Comparison of ENCODE assay signal across 18 cellular contexts in genomic region chr6:22830463-22830862, GRCh38.
DNase-seq lines count a peak whose midpoint lies in the region; ATAC-seq, FAIRE-seq and TF ChIP-seq lines count a peak whose summit lies in the region.
"Had no signal": no experiment of that assay in that cellular context is flagged by ENCODE, and none has a peak within 500 bp of the region (broad histone marks: within the 10 kb centered on the region; RNA-seq: fewer than 3 reads in every experiment).

No MANE protein-coding gene starts in this region.

- peak overlapping the region; percentile 27 for H2BK12ac ChIP-seq in trophoblast cell (ENCODE audit: low read length)

- H3K4me1 ChIP-seq in HEK293 (ENCODE audit: control insufficient read depth, insufficient read depth, low read length) (peaks cover 16% of the 10 kb centered on the region), trophoblast cell (ENCODE audit: control insufficient read depth in 1 of 2, insufficient read depth in 2 of 2, low read length in 2 of 2) (peaks cover 0 to 3% of the 10 kb centered on the region in 2 experiments)
- no peaks in the 10 kb centered on the region for H3K4me1 ChIP-seq in CD8-positive, alpha-beta memory T cell (ENCODE audit: insufficient read depth, low read length)

- FAIRE-seq in bronchial epithelial cell (lab: Jason Lieb, UNC) (no peak), H54 (lab: Jason Lieb, UNC) (no peak)
- FAIRE-seq: GM12891, HepG2 had no signal

- H2AFZ ChIP-seq in trophoblast cell (ENCODE audit: insufficient read depth, low read length, poor library complexity): no peak overlapping the region
- H2AFZ ChIP-seq: GM23338 had no signal

- POLR2A ChIA-PET in HEK293 (lab: Yijun Ruan, JAX): no interaction called here
- POLR2A ChIA-PET in CD8-positive, alpha-beta memory T cell (lab: Charles Lee): no interaction called here

- H3K4ac ChIP-seq in trophoblast cell (ENCODE audit: low read depth, low read length): no peak overlapping the region

- CTCF ChIA-PET in HEK293 (lab: Yijun Ruan, JAX): interaction anchor here (0.5 to 0.9 kb wide), 3 partner anchors 75 to 312 kb away, joined by 3 read pairs; no protein-coding TSS in a partner anchor
- CTCF ChIA-PET in CD8-positive, alpha-beta memory T cell (lab: Charles Lee): no interaction called here

- ATAC-seq in left colon: no peak
- ATAC-seq: GM23338, HepG2 had no signal

- no CpG with 5 or more reads among the region's 3 CpGs for WGBS in trophoblast cell (ENCODE audit: extremely low coverage, insufficient coverage, insufficient read length)

- H3K36me3 Mint-ChIP-seq in CD8-positive, alpha-beta memory T cell: no peaks in the 10 kb centered on the region
- peaks cover 5% of the 10 kb centered on the region for H3K36me3 Mint-ChIP-seq in endothelial cell (ENCODE audit: low read depth, unreplicated experiment)

- no peak overlapping the region for H2AK5ac ChIP-seq in trophoblast cell (ENCODE audit: low read length)

- H3K79me2 ChIP-seq in trophoblast cell (ENCODE audit: control insufficient read depth, insufficient read depth, low read length, poor library complexity): no peaks in the 10 kb centered on the region

- H3K36me3 ChIP-seq in HEK293 (ENCODE audit: control insufficient read depth in 2 of 2, insufficient read depth in 1 of 2, low read length in 2 of 2) (no peaks in the 10 kb centered on the region), bronchial epithelial cell (ENCODE audit: control insufficient read depth, insufficient read depth, low read length) (no peaks in the 10 kb centered on the region), trophoblast cell (ENCODE audit: control insufficient read depth in 1 of 2, insufficient read depth in 2 of 2, low read length in 2 of 2) (no peaks in the 10 kb centered on the region)
- H3K36me3 ChIP-seq in CD8-positive, alpha-beta memory T cell (ENCODE audit: insufficient read depth, low read length): no peaks in the 10 kb centered on the region

- H2BK120ac ChIP-seq in trophoblast cell (ENCODE audit: insufficient read depth, low read length, poor library complexity): no peak overlapping the region

- H2BK5ac ChIP-seq in trophoblast cell (ENCODE audit: low read depth, low read length, poor library complexity): peak overlapping the region; percentile 21

- no peak overlapping the region for H3K27ac Mint-ChIP-seq in CD8-positive, alpha-beta memory T cell
- H3K27ac Mint-ChIP-seq in endothelial cell (ENCODE audit: unreplicated experiment): no peak overlapping the region
- H3K27ac Mint-ChIP-seq: CD4-positive, alpha-beta T cell; GM23338 had no signal

- TF ChIP-seq POLR2A in H54 (IDR thresholded peaks at IDR 0.05; ENCODE audit: low read depth, low read length): no peak

- H4K8ac ChIP-seq in trophoblast cell (ENCODE audit: low read depth, low read length): no peak overlapping the region

- H3K9me3 Mint-ChIP-seq in CD8-positive, alpha-beta memory T cell: peaks cover 7 to 16% (median 9%) of the 10 kb centered on the region in 5 donors
- H3K9me3 Mint-ChIP-seq in endothelial cell (ENCODE audit: unreplicated experiment): peaks cover 5% of the 10 kb centered on the region

- intact Hi-C loops in left colon (cut with DNase I, micrococcal nuclease): no loop called here

- H3K18ac ChIP-seq in trophoblast cell (ENCODE audit: low read length): no peak overlapping the region

- H3K4me3 Mint-ChIP-seq in CD8-positive, alpha-beta memory T cell: no peak overlapping the region
- no peak overlapping the region for H3K4me3 Mint-ChIP-seq in endothelial cell (ENCODE audit: unreplicated experiment)
- H3K4me3 Mint-ChIP-seq: CD4-positive, alpha-beta T cell; GM23338 had no signal

- H3K9me3 ChIP-seq in HEK293 (ENCODE audit: control insufficient read depth, insufficient read depth, low read depth, low read length) (no peaks in the 10 kb centered on the region), trophoblast cell (ENCODE audit: insufficient read depth, low read depth, low read length) (no peaks in the 10 kb centered on the region)
- H3K9me3 ChIP-seq in CD8-positive, alpha-beta memory T cell (ENCODE audit: low read length): no peaks in the 10 kb centered on the region

- H3K27me3 Mint-ChIP-seq in CD8-positive, alpha-beta memory T cell: no peaks in the 10 kb centered on the region
- no peaks in the 10 kb centered on the region for H3K27me3 Mint-ChIP-seq in endothelial cell (ENCODE audit: unreplicated experiment)
- H3K27me3 Mint-ChIP-seq: CD4-positive, alpha-beta T cell had no signal

- no peak overlapping the region for H3K4me2 ChIP-seq in trophoblast cell (ENCODE audit: low read length)
- H3K4me2 ChIP-seq: GM23338, KMS-11 had no signal

- H3K9ac ChIP-seq in trophoblast cell (ENCODE audit: low read length): no peak overlapping the region
- H3K9ac ChIP-seq: KMS-11 had no signal

- no peak overlapping the region for H3K23ac ChIP-seq in trophoblast cell (ENCODE audit: low read length)

- H3K4me3 ChIP-seq in HEK293 (ENCODE audit: low read depth, low read length) (no peak overlapping the region), bronchial epithelial cell (ENCODE audit: low read depth, low read length) (no peak overlapping the region), trophoblast cell (ENCODE audit: low read depth, low read length) (no peak overlapping the region)
- H3K4me3 ChIP-seq in CD8-positive, alpha-beta memory T cell (ENCODE audit: low read length): no peak overlapping the region
- H3K4me3 ChIP-seq: GM23338 had no signal

- no peak overlapping the region for H3K14ac ChIP-seq in trophoblast cell (ENCODE audit: low read length)

- DNase-seq in bronchial epithelial cell (ENCODE audit: low read depth) (peak; percentile 51), kidney tubule cell (ENCODE audit: low spot score) (peak; percentile 53), trophoblast cell (no peak), left colon (no peak), endothelial cell (ENCODE audit: low spot score) (no peak), H54 (ENCODE audit: insufficient read length, low spot score) (no peak)
- no peak for DNase-seq in CD8-positive, alpha-beta memory T cell
- DNase-seq: AML-193; CD4-positive, alpha-beta T cell; DND-41; EL; H7 had no signal

- peaks cover 13% of the 10 kb centered on the region for H3K79me1 ChIP-seq in trophoblast cell (ENCODE audit: low read length)

- TF ChIP-seq CTCF in HEK293 (tag by site-specific recombination; IDR thresholded peaks at IDR 0.05): no peak
- TF ChIP-seq CTCF in bronchial epithelial cell (IDR thresholded peaks at IDR 0.05; ENCODE audit: insufficient read depth, low read length, severe bottlenecking): no peak
- TF ChIP-seq CTCF in endothelial cell (IDR thresholded peaks at IDR 0.05; ENCODE audit: unreplicated experiment): no peak

- H4K91ac ChIP-seq in trophoblast cell (ENCODE audit: low read depth, low read length): no peak overlapping the region

- H3K27ac ChIP-seq in HEK293 (ENCODE audit: extremely low read depth, low read depth, low read length): no peak overlapping the region
- H3K27ac ChIP-seq in trophoblast cell (ENCODE audit: low read depth, low read length): no peak overlapping the region
- no peak overlapping the region for H3K27ac ChIP-seq in CD8-positive, alpha-beta memory T cell (ENCODE audit: low read depth, low read length)
- H3K27ac ChIP-seq: C4-2B, KMS-11 had no signal

- no peaks in the 10 kb centered on the region for H3K27me3 ChIP-seq in bronchial epithelial cell (ENCODE audit: control insufficient read depth, insufficient read depth, low read length)
- no peaks in the 10 kb centered on the region for H3K27me3 ChIP-seq in trophoblast cell (ENCODE audit: insufficient read depth, low read length)
- H3K27me3 ChIP-seq in CD8-positive, alpha-beta memory T cell (ENCODE audit: insufficient read depth, low read length, poor library complexity, severe bottlenecking): no peaks in the 10 kb centered on the region

- H3K4me1 Mint-ChIP-seq in CD8-positive, alpha-beta memory T cell: no peaks in the 10 kb centered on the region
- H3K4me1 Mint-ChIP-seq in endothelial cell (ENCODE audit: unreplicated experiment): peaks cover 7% of the 10 kb centered on the region

- no peak overlapping the region for H4K12ac ChIP-seq in trophoblast cell (ENCODE audit: low read depth, low read length)

TF ChIP-seq in HEK293, 187 proteins besides CTCF, POLR2A, EP300 and RAD21:
- TF ChIP-seq ZNF10 (tag by site-specific recombination; IDR thresholded peaks at IDR 0.05): peak; percentile 75
- TF ChIP-seq, protein P1, sequence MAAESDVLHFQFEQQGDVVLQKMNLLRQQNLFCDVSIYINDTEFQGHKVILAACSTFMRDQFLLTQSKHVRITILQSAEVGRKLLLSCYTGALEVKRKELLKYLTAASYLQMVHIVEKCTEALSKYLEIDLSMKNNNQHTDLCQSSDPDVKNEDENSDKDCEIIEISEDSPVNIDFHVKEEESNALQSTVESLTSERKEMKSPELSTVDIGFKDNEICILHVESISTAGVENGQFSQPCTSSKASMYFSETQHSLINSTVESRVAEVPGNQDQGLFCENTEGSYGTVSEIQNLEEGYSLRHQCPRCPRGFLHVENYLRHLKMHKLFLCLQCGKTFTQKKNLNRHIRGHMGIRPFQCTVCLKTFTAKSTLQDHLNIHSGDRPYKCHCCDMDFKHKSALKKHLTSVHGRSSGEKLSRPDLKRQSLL (tag by site-specific recombination; IDR thresholded peaks at IDR 0.05): no peak

Comparison
In these comparisons a context has a peak if more than half of its experiments do, and no peak if none do; other contexts are left out.
1. DNase-seq: peak in bronchial epithelial cell (single experiment) and kidney tubule cell (single experiment); none in trophoblast cell (0 of 2), CD8-positive, alpha-beta memory T cell (0 of 5), left colon (0 of 2), endothelial cell (single experiment) and H54 (single experiment).